In genomic region chr12:55746147-55746912, GRCh38 we compare ENCODE assay signal across 9 cellular contexts. TPM values are rescaled to one million over a fixed set of nuclear protein-coding genes. Genes with fewer than 3 reads are reported as not detected.
A peak's percentile ranks its signal among the peaks of the same experiment; 100 is the strongest.
DNase-seq lines count a peak whose midpoint lies in the region; ATAC-seq lines count a peak whose summit lies in the region.
"Had no signal": no experiment of that assay in that cellular context is flagged by ENCODE, and none has a peak within 500 bp of the region (broad histone marks: within the 10 kb centered on the region; RNA-seq: fewer than 3 reads in every experiment).

No MANE protein-coding gene starts in this region.

- H3K9ac ChIP-seq in BLaER1 (peak overlapping the region; percentile 76), NT2/D1 (ENCODE audit: insufficient read length, low read depth) (peak overlapping the region; percentile 79)

- H4K20me1 ChIP-seq in BLaER1: peaks cover 48% of the 10 kb centered on the region

- H3K27ac Mint-ChIP-seq in immature natural killer cell: peak overlapping the region in 5 of 6 donors; percentile 12 to 57 (median 33)
- H3K27ac Mint-ChIP-seq: activated CD8-positive, alpha-beta memory T cell treated with anti-CD3 and anti-CD28 coated beads, Interleukin-2, amount 10 ng/mL, durations not matched to agents 7 days and 5 days had no signal

- H3K9me3 ChIP-seq in BLaER1 (no peaks in the 10 kb centered on the region), NT2/D1 (ENCODE audit: insufficient read depth, low read length) (no peaks in the 10 kb centered on the region)
- H3K9me3 ChIP-seq: esophagus squamous epithelium had no signal

- H3K27ac ChIP-seq in BLaER1: peak overlapping the region; percentile 83

- peaks cover 49% of the 10 kb centered on the region for H3K36me3 ChIP-seq in BLaER1
- H3K36me3 ChIP-seq in NT2/D1 (ENCODE audit: insufficient read depth, insufficient read length, low read length): peaks cover 34% of the 10 kb centered on the region

- H3K4me3 ChIP-seq in BLaER1 (peak overlapping the region; percentile 92), NT2/D1 (ENCODE audit: insufficient read length, low read depth) (peak overlapping the region; percentile 35)

- H3K4me3 Mint-ChIP-seq in immature natural killer cell: peak overlapping the region; percentile 18 to 68 (median 39)
- H3K4me3 Mint-ChIP-seq: activated CD8-positive, alpha-beta memory T cell treated with anti-CD3 and anti-CD28 coated beads, Interleukin-2, amount 10 ng/mL, durations not matched to agents 7 days and 5 days had no signal

- H3K4me2 ChIP-seq in BLaER1: peak overlapping the region; percentile 98

- H3K4me1 Mint-ChIP-seq in immature natural killer cell: peaks cover 29 to 40% of the 10 kb centered on the region in 2 donors

- peaks cover 35% of the 10 kb centered on the region for H3K4me1 ChIP-seq in BLaER1
- peaks cover 12% of the 10 kb centered on the region for H3K4me1 ChIP-seq in NT2/D1 (ENCODE audit: insufficient read depth, insufficient read length)

- DNase-seq in NT2/D1 (ENCODE audit: low read depth, low spot score) (no peak), immature natural killer cell (no peak), SW480 (ENCODE audit: low spot score) (no peak)
- DNase-seq: activated CD8-positive, alpha-beta memory T cell treated with anti-CD3 and anti-CD28 coated beads, Interleukin-2, amount 10 ng/mL, durations not matched to agents 7 days and 5 days; esophagus squamous epithelium; NK-92 treated with Interleukin-12 subunit alpha and Interleukin-12 subunit beta, amount 100 ng/mL, for 24 hours had no signal

- no peak for ATAC-seq in HG03469 (IDR thresholded peaks at IDR 0.05; ENCODE audit: unreplicated experiment)
- no peak for ATAC-seq in HG03571 (IDR thresholded peaks at IDR 0.05; ENCODE audit: unreplicated experiment)
- ATAC-seq: activated CD8-positive, alpha-beta memory T cell treated with anti-CD3 and anti-CD28 coated beads, Interleukin-2, amount 10 ng/mL, durations not matched to agents 7 days and 5 days had no signal

- no peaks in the 10 kb centered on the region for H3K9me3 Mint-ChIP-seq in immature natural killer cell

- H3K36me3 Mint-ChIP-seq in immature natural killer cell: peaks cover 0 to 6% (median 0%) of the 10 kb centered on the region in 3 donors

- H3K27me3 Mint-ChIP-seq in immature natural killer cell (ENCODE audit: low read depth in 3 of 3): peaks cover 0 to 5% (median 0%) of the 10 kb centered on the region in 3 donors

- H3K27me3 ChIP-seq in BLaER1 (no peaks in the 10 kb centered on the region), NT2/D1 (ENCODE audit: insufficient read depth, insufficient read length) (peaks cover 3% of the 10 kb centered on the region)

RNA-seq across cellular contexts. Expression of gene GDF11, which starts 3.4 kb away (rescaled TPM):
- 1 to 10 TPM in 1 of 3 donors, under 1 TPM in 2; 0.16 to 1.7 (median 0.64) TPM for polyA plus RNA-seq in immature natural killer cell

RNA-seq across cellular contexts. Expression of gene CD63, which starts 17.5 kb away (rescaled TPM):
- 1,000 to 10,000 TPM; 1,258 to 1,754 (median 1,754) TPM for polyA plus RNA-seq in immature natural killer cell

RNA-seq across cellular contexts. Expression of gene RDH5, which starts 26.1 kb away (rescaled TPM):
- 1 to 10 TPM in 1 of 3 donors, not detected in 2; 2.8 TPM for polyA plus RNA-seq in immature natural killer cell

RNA-seq across cellular contexts. Expression of gene BLOC1S1, which starts 30.5 kb away (rescaled TPM):
- polyA plus RNA-seq in immature natural killer cell: 100 to 1,000 TPM; 108 to 198 (median 127) TPM

RNA-seq across cellular contexts. Expression of gene ITGA7, which starts 38.6 kb away (rescaled TPM):
- polyA plus RNA-seq in immature natural killer cell: under 1 TPM in 1 of 3 donors, not detected in 2; 0.31 TPM
